Comparison of ENCODE assay signal across 28 cellular contexts in genomic region chr1:18400347-18401102, GRCh38.
DNase-seq lines count a peak whose midpoint lies in the region; ATAC-seq, FAIRE-seq and TF ChIP-seq lines count a peak whose summit lies in the region.
"Had no signal": no experiment of that assay in that cellular context is flagged by ENCODE, and none has a peak within 500 bp of the region (broad histone marks: within the 10 kb centered on the region; RNA-seq: fewer than 3 reads in every experiment).

No MANE protein-coding gene starts in this region.

- H4K20me1 ChIP-seq in HCT116 (ENCODE audit: insufficient read depth): no peaks in the 10 kb centered on the region
- H4K20me1 ChIP-seq: BLaER1 treated with 17β-estradiol and CSF1 and Interleukin-3, amounts not matched to agents 10 nM and 100 nM had no signal

- no peaks in the 10 kb centered on the region for H3K79me1 ChIP-seq in mesenchymal stem cell (replicated peaks; ENCODE audit: low read length, poor library complexity, severe bottlenecking)

- peak overlapping the region; percentile 5; the same call in 1 of the 2 replicates for H3K27ac Mint-ChIP-seq in WTC11
- H3K27ac Mint-ChIP-seq: CD4-positive, alpha-beta T cell had no signal

- peaks cover 11% of the 10 kb centered on the region for H3K36me3 Mint-ChIP-seq in WTC11

- H2AFZ ChIP-seq in HCT116 (ENCODE audit: low read depth, low read length, poor library complexity, severe bottlenecking) (no peak overlapping the region), mesenchymal stem cell (ENCODE audit: low read depth, low read length) (no peak overlapping the region)

- no peak overlapping the region for H2BK15ac ChIP-seq in mesenchymal stem cell (ENCODE audit: low read depth, poor library complexity, severe bottlenecking)

- H4K91ac ChIP-seq in mesenchymal stem cell (ENCODE audit: low read length): no peak overlapping the region

- no peak for TF ChIP-seq RAD21 in HCT116 (IDR thresholded peaks at IDR 0.05; ENCODE audit: low read depth)

- no peak for FAIRE-seq in RCC 7860 (lab: Jason Lieb, UNC)
- FAIRE-seq: A549, GM18507 had no signal

- H2AK5ac ChIP-seq in mesenchymal stem cell (ENCODE audit: low read length, severe bottlenecking): no peak overlapping the region

- H3K14ac ChIP-seq in mesenchymal stem cell (ENCODE audit: low read length in 2 of 2): no peak overlapping the region

- H3K27me3 ChIP-seq in HCT116 (ENCODE audit: insufficient read depth, low read length) (no peaks in the 10 kb centered on the region; the same call in 1 of the 2 replicates), mesenchymal stem cell (ENCODE audit: control insufficient read depth in 1 of 2, insufficient read depth in 1 of 2, low read length in 2 of 2) (peaks cover 6 to 19% of the 10 kb centered on the region in 2 experiments), breast epithelium (peaks cover 0 to 10% of the 10 kb centered on the region in 2 donors)
- H3K27me3 ChIP-seq: BLaER1 treated with 17β-estradiol and CSF1 and Interleukin-3, amounts not matched to agents 10 nM and 100 nM; Peyer's patch had no signal

- H3K9me2 ChIP-seq in HCT116 (ENCODE audit: insufficient read depth): no peaks in the 10 kb centered on the region

- H3K4me2 ChIP-seq in HCT116 (ENCODE audit: low read length) (0 out of 2 replicates have a peak overlapping the region, but pooled peaks have one; percentile 19), mesenchymal stem cell (ENCODE audit: low read length, poor library complexity, severe bottlenecking) (no peak overlapping the region)
- H3K4me2 ChIP-seq: A549; BLaER1 treated with 17β-estradiol and CSF1 and Interleukin-3, amounts not matched to agents 10 nM and 100 nM; KMS-11 had no signal

- ATAC-seq in HCT116 (peak; percentile 48; the same call in 1 of the 2 replicates), WTC11 (no peak)
- ATAC-seq: A549, SK-N-SH treated with all-trans-retinoic acid at 6 μM for 48 hours had no signal

- H3K36me3 ChIP-seq in HCT116 (ENCODE audit: control insufficient read depth in 1 of 2, insufficient read depth in 2 of 2, low read length in 2 of 2): no peaks in the 10 kb centered on the region
- H3K36me3 ChIP-seq in mesenchymal stem cell (ENCODE audit: control insufficient read depth in 1 of 2, insufficient read depth in 2 of 2, low read depth in 1 of 2, low read length in 2 of 2): no peaks in the 10 kb centered on the region
- no peaks in the 10 kb centered on the region for H3K36me3 ChIP-seq in breast epithelium
- H3K36me3 ChIP-seq: BLaER1 treated with 17β-estradiol and CSF1 and Interleukin-3, amounts not matched to agents 10 nM and 100 nM; Peyer's patch; SJCRH30 had no signal

- BruUV-seq in HCT116 (replicated peaks; lab: Mats Ljungman, UMichigan): no TSS peak

- no peak overlapping the region for H3K4me3 Mint-ChIP-seq in WTC11
- H3K4me3 Mint-ChIP-seq: CD4-positive, alpha-beta T cell; H9 had no signal

- H3K4me1 Mint-ChIP-seq in WTC11: peaks cover 45% of the 10 kb centered on the region

- CTCF ChIA-PET in HCT116 (lab: Charles Lee) (interaction anchor here (0.6 to 0.7 kb wide), 2 partner anchors 85 to 175 kb away, joined by 3 to 5 read pairs; no protein-coding TSS in a partner anchor), WTC11 (lab: Charles Lee) (interaction anchor here (0.6 to 1.2 kb wide), 2 partner anchors 85 to 175 kb away, joined by 3 to 5 read pairs; no protein-coding TSS in a partner anchor)

- H3K9ac ChIP-seq in HCT116 (ENCODE audit: low read length) (no peak overlapping the region), mesenchymal stem cell (ENCODE audit: low read length) (no peak overlapping the region)
- H3K9ac ChIP-seq: BLaER1 treated with 17β-estradiol and CSF1 and Interleukin-3, amounts not matched to agents 10 nM and 100 nM; KMS-11 had no signal

- no peak overlapping the region for H2BK120ac ChIP-seq in mesenchymal stem cell (ENCODE audit: low read depth, low read length)

- H3K23ac ChIP-seq in mesenchymal stem cell (ENCODE audit: low read length in 2 of 2): no peak overlapping the region

- H3K9me3 ChIP-seq in HCT116 (ENCODE audit: control insufficient read depth in 1 of 2, insufficient read depth in 1 of 2, low read depth in 1 of 2, low read length in 2 of 2) (no peaks in the 10 kb centered on the region), mesenchymal stem cell (ENCODE audit: control insufficient read depth, low read length) (no peaks in the 10 kb centered on the region), breast epithelium (peaks cover 0 to 4% of the 10 kb centered on the region in 2 donors)
- H3K9me3 ChIP-seq: A549, Peyer's patch, SJCRH30 had no signal

- TF ChIP-seq CTCF in HCT116 (IDR thresholded peaks at IDR 0.05 in 2 of 3, conservative IDR thresholded peaks at IDR 0.05 in 1 of 3; ENCODE audit: borderline replicate concordance in 1 of 3, insufficient read depth in 1 of 3, low read depth in 2 of 3, low read length in 2 of 3): no peak
- TF ChIP-seq CTCF in WTC11 (IDR thresholded peaks at IDR 0.05): no peak
- no peak for TF ChIP-seq CTCF in breast epithelium (IDR thresholded peaks at IDR 0.05)

- peaks cover 16% of the 10 kb centered on the region for H3K9me3 Mint-ChIP-seq in WTC11
- H3K9me3 Mint-ChIP-seq: CD4-positive, alpha-beta T cell had no signal

- H3K79me2 ChIP-seq in HCT116 (ENCODE audit: insufficient read depth, low read length): no peaks in the 10 kb centered on the region

- H3K27ac ChIP-seq in HCT116 (ENCODE audit: low read depth, low read length) (no peak overlapping the region), mesenchymal stem cell (ENCODE audit: low read length, poor library complexity, severe bottlenecking) (no peak overlapping the region), breast epithelium (no peak overlapping the region)
- H3K27ac ChIP-seq: A549; BLaER1 treated with 17β-estradiol and CSF1 and Interleukin-3, amounts not matched to agents 10 nM and 100 nM; KMS-11; Peyer's patch; SJCRH30 had no signal

- no peak for TF ChIP-seq POLR2A in HCT116 (IDR thresholded peaks at IDR 0.05; ENCODE audit: borderline replicate concordance, extremely low read depth, insufficient read depth, insufficient read length)
- TF ChIP-seq POLR2A in breast epithelium (IDR thresholded peaks at IDR 0.05): no peak

- no peak overlapping the region for H3K18ac ChIP-seq in mesenchymal stem cell (ENCODE audit: low read depth in 1 of 2, low read length in 2 of 2)

- H3K27me3 Mint-ChIP-seq in WTC11 (ENCODE audit: low read depth): peaks cover 5% of the 10 kb centered on the region

- H3K4ac ChIP-seq in mesenchymal stem cell (ENCODE audit: low read depth in 1 of 2, low read length in 2 of 2): no peak overlapping the region

- RAD21 ChIA-PET in HCT116 (lab: Charles Lee; ENCODE audit: low non-redundant PET in 1 of 2, low total read pairs in 2 of 2, uncharacterized antibody in 2 of 2, unreplicated experiment in 2 of 2): no interaction called here

- intact Hi-C loops in HCT116 (cut with micrococcal nuclease): no loop called here
- intact Hi-C loops in breast epithelium (cut with DNase I; ENCODE audit: low total_unique reads): no loop called here

- DNase-seq in HCT116 (ENCODE audit: low read depth, low spot score) (no peak), WTC11 (ENCODE audit: low spot score) (no peak), mesenchymal stem cell (no peak), breast epithelium (ENCODE audit: low spot score in 2 of 2) (no peak), RCC 7860 (ENCODE audit: low spot score) (no peak)
- DNase-seq in stimulated activated CD4-positive, alpha-beta T cell treated with anti-CD3 and anti-CD28 coated beads, Interleukin-2, amount 100 ng/mL, for 48 hours: no peak
- no peak for DNase-seq in stimulated activated CD4-positive, alpha-beta T cell treated with anti-CD3 and anti-CD28 coated beads, Interleukin-4, amount 100 ng/mL, for 4 hours
- DNase-seq: AML-193; CD4-positive, alpha-beta T cell; DMS153; DND-41; H9; IMR-90; NCI-H1092; NCI-H1436; NCI-H187; NCI-H2081 treated with DMSO at 0.1 percent for 48 hours; NCI-H2171; NCI-H226; NCI-H510A; NCI-H69; Peyer's patch; SJCRH30 had no signal

- no peak overlapping the region for H2BK12ac ChIP-seq in mesenchymal stem cell (ENCODE audit: low read length in 2 of 2)

- no peak overlapping the region for H3K4me3 ChIP-seq in HCT116 (replicated peaks in 1 of 2; ENCODE audit: low read depth in 1 of 2, low read length in 2 of 2)
- H3K4me3 ChIP-seq in mesenchymal stem cell (ENCODE audit: insufficient read depth in 1 of 2, low read depth in 1 of 2, low read length in 2 of 2): no peak overlapping the region
- no peak overlapping the region for H3K4me3 ChIP-seq in breast epithelium
- H3K4me3 ChIP-seq: A549; BLaER1 treated with 17β-estradiol and CSF1 and Interleukin-3, amounts not matched to agents 10 nM and 100 nM; Peyer's patch; SJCRH30 had no signal

- H4K8ac ChIP-seq in mesenchymal stem cell (ENCODE audit: low read length): no peak overlapping the region

- WGBS in mesenchymal stem cell: 96% methylated on average over 5 of the region's 7 CpGs

- peaks cover 0 to 19% of the 10 kb centered on the region in 2 experiments; a peak in 2 of 4 replicates for H3K4me1 ChIP-seq in HCT116 (ENCODE audit: control insufficient read depth in 1 of 2, insufficient read depth in 2 of 2, low read length in 2 of 2)
- H3K4me1 ChIP-seq in mesenchymal stem cell (ENCODE audit: control insufficient read depth, insufficient read depth, low read depth, low read length): no peaks in the 10 kb centered on the region
- H3K4me1 ChIP-seq in breast epithelium: no peaks in the 10 kb centered on the region
- H3K4me1 ChIP-seq: A549; BLaER1 treated with 17β-estradiol and CSF1 and Interleukin-3, amounts not matched to agents 10 nM and 100 nM; Peyer's patch; SJCRH30 had no signal

- POLR2A ChIA-PET in HCT116 (lab: Charles Lee) (no interaction called here), WTC11 (lab: Charles Lee) (interaction anchor here (0.6 kb wide), 1 partner anchor 12 kb away, joined by 3 read pairs; no protein-coding TSS in a partner anchor)

- peak overlapping the region; percentile 20 for H2BK5ac ChIP-seq in mesenchymal stem cell (ENCODE audit: low read depth, low read length, poor library complexity, severe bottlenecking)

TF ChIP-seq in HCT116, 20 proteins besides CTCF, POLR2A, EP300 and RAD21:
- TF ChIP-seq JUND (IDR thresholded peaks at IDR 0.05) (no peak), FOSL1 (IDR thresholded peaks at IDR 0.05; ENCODE audit: low read depth) (0 out of 2 replicates have a peak, but pooled peaks have one; percentile 10), SP1 (IDR thresholded peaks at IDR 0.05; ENCODE audit: low read depth) (no peak)

TF ChIP-seq in WTC11, 78 proteins besides CTCF, POLR2A, EP300 and RAD21 (continues in another document):
- no peak for TF ChIP-seq SMAD3 (CRISPR knock-in tag; IDR thresholded peaks at IDR 0.05; ENCODE audit: borderline replicate concordance)
